Comparison of ENCODE assay signal across 2 cellular contexts in the genomic region with DNA sequence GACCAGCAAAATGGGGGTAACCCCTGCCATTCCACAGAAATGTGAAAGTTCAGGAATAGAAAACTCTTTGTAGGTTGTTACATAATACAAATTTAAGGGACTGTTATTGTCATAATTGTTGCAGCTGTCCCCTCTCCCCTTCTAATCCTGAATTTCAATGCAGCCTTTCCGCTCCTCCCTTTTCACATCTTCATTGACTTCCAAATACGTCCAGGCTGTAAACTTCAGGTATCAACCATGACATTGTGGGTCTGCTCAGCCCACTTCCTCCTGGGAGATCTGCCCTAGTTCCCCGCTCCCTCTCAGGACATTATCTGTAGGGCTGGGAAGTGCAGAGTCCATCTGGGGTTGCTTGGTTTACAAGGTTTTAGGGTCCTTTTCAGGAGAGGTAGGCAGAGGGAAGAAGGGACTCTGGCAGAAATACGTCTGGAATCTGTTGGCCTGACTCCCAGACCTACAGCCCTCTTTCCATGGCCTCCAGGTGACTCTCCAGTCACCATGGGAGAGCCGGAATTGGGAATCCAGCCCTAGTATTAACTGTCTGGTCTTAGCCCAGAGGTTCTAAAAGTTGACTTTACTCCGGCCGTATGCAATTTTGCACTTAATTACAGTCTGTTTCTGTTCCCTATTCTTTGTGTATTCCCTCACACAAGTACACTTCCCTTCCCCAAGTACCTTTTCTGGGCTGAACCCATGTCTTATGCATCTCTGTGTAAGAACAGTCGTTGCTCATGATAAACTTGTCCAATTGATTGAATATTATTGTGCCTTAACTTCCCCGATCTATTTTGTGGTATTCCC.
TF ChIP-seq lines count a peak whose summit lies in the region.

No MANE protein-coding gene starts in this region.

TF ChIP-seq in A549, 52 proteins besides CTCF, POLR2A, EP300 and RAD21:
- no peak for TF ChIP-seq FOSL2 (IDR thresholded peaks at IDR 0.05)
- TF ChIP-seq FOSL2 (CRISPR knock-in tag; IDR thresholded peaks at IDR 0.05), result no peak
- no peak for TF ChIP-seq MAZ (IDR thresholded peaks at IDR 0.05; ENCODE audit: borderline replicate concordance, low read depth, low read length)
- TF ChIP-seq, protein P1, sequence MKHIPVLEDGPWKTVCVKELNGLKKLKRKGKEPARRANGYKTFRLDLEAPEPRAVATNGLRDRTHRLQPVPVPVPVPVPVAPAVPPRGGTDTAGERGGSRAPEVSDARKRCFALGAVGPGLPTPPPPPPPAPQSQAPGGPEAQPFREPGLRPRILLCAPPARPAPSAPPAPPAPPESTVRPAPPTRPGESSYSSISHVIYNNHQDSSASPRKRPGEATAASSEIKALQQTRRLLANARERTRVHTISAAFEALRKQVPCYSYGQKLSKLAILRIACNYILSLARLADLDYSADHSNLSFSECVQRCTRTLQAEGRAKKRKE (CRISPR knock-in tag; IDR thresholded peaks at IDR 0.05; ENCODE audit: low read depth), result no peak
- TF ChIP-seq ZSCAN20 (CRISPR knock-in tag; IDR thresholded peaks at IDR 0.05), result no peak
- no peak for TF ChIP-seq HOXA7 (CRISPR knock-in tag; IDR thresholded peaks at IDR 0.05)
- no peak for TF ChIP-seq CEBPB (IDR thresholded peaks at IDR 0.05)
- TF ChIP-seq RNF2 (IDR thresholded peaks at IDR 0.05; ENCODE audit: borderline replicate concordance, low read depth), result no peak
- no peak for TF ChIP-seq NFE2L2 (conservative IDR thresholded peaks at IDR 0.05; ENCODE audit: low read length)
- TF ChIP-seq JUN (IDR thresholded peaks at IDR 0.05), result no peak

TF ChIP-seq in HCT116, 20 proteins besides CTCF, POLR2A, EP300 and RAD21:
- TF ChIP-seq EGR1 (IDR thresholded peaks at IDR 0.05; ENCODE audit: low read depth), result no peak
- TF ChIP-seq ZNF274 (IDR thresholded peaks at IDR 0.05; ENCODE audit: low read depth, low read length), result no peak
- TF ChIP-seq JUND (IDR thresholded peaks at IDR 0.05), result no peak
- no peak for TF ChIP-seq SP1 (IDR thresholded peaks at IDR 0.05; ENCODE audit: low read depth)
- TF ChIP-seq EZH2phosphoT487 (IDR thresholded peaks at IDR 0.05; ENCODE audit: borderline replicate concordance), result no peak
- no peak for TF ChIP-seq SIN3A (IDR thresholded peaks at IDR 0.05; ENCODE audit: low read depth)
- TF ChIP-seq TCF7L2 (IDR thresholded peaks at IDR 0.05; ENCODE audit: borderline replicate concordance, extremely low read depth, insufficient read depth, insufficient read length), result no peak
- TF ChIP-seq ZFX (IDR thresholded peaks at IDR 0.05), result no peak
- TF ChIP-seq POLR2AphosphoS5 (IDR thresholded peaks at IDR 0.05; ENCODE audit: low read depth, low read length), result no peak
- TF ChIP-seq EZH2 (IDR thresholded peaks at IDR 0.05), result no peak
- TF ChIP-seq, protein P2, sequence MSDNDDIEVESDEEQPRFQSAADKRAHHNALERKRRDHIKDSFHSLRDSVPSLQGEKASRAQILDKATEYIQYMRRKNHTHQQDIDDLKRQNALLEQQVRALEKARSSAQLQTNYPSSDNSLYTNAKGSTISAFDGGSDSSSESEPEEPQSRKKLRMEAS (IDR thresholded peaks at IDR 0.05), result no peak
